In the genomic region with DNA sequence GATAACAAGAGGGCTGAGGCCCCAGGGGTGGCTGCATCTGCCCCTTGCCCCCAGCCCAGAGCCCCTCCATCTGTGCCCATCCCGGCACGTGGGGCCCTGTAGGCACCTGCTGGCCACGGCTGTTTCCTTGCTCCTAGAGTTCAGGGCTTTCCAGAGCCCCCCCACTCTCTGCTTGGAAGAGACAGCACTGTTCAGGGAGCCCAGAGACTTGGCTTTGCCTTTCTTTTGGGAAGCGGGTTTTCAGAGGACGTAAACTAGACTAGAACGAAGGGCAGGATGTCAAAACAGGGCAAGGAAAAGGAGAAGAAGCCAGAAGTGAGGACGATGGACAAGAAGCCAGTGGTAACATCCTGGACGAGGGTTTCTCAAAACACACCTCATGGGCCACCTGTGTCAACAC, we compare ENCODE assay signal across 25 cellular contexts.
"Had no signal": no experiment of that assay in that cellular context is flagged by ENCODE, and none has a peak within 500 bp of the region (broad histone marks: within the 10 kb centered on the region; RNA-seq: fewer than 3 reads in every experiment).

No MANE protein-coding gene starts in this region.

- ATAC-seq: activated CD4-positive, alpha-beta T cell treated with anti-CD3 and anti-CD28 coated beads for 36 hours; activated CD8-positive, alpha-beta T cell treated with anti-CD3 and anti-CD28 coated beads, Interleukin-2, amount 10 ng/mL, durations not matched to agents 7 days and 5 days; Panc1 had no signal

- H3K9me3 ChIP-seq: ascending aorta, SJCRH30 had no signal

- H3K4me3 ChIP-seq: ascending aorta, SJCRH30, SK-N-MC had no signal

- H3K27ac ChIP-seq: ascending aorta, KMS-11, SJCRH30, SK-N-MC had no signal

- H3K4me1 ChIP-seq: ascending aorta, SJCRH30 had no signal

- H3K4me2 ChIP-seq: KMS-11 had no signal

- H3K27me3 ChIP-seq: ascending aorta, SJCRH30 had no signal

- DNase-seq: activated CD4-positive, alpha-beta T cell treated with anti-CD3 and anti-CD28 coated beads for 36 hours; activated CD4-positive, alpha-beta T cell treated with anti-CD3 and anti-CD28 coated beads, Interleukin-2, amount 10 ng/mL, durations not matched to agents 7 days and 5 days; activated CD4-positive, alpha-beta T cell treated with anti-CD3 and anti-CD28 coated beads, Interleukin-2, amount 50 U/mL, for 48 hours; activated CD8-positive, alpha-beta T cell treated with anti-CD3 and anti-CD28 coated beads, Interleukin-2, amount 10 ng/mL, durations not matched to agents 7 days and 5 days; activated gamma-delta T cell; activated naive CD4-positive, alpha-beta T cell treated with Interleukin-2 at 50 U/mL for 16 hours; activated naive CD8-positive, alpha-beta T cell treated with anti-CD3 and anti-CD28 coated beads, Interleukin-2, amount 10 ng/mL, durations not matched to agents 7 days and 5 days; activated T-cell treated with anti-CD3 and anti-CD28 coated beads, Interleukin-2, amount 50 U/mL, for 24 hours; amygdala; cerebellar nuclear complex; MM.1S; MV-4-11; NCI-H1092; NCI-H1436; NCI-H1694; NCI-H1930; NCI-H2081 treated with DMSO at 0.1 percent for 48 hours; NCI-H226; NCI-H446 treated with DMSO at 0.1 percent for 48 hours; SJCRH30; T1000 had no signal

- H3K9ac ChIP-seq: KMS-11 had no signal

- H3K36me3 ChIP-seq: ascending aorta, SJCRH30 had no signal
